Comparison of ENCODE assay signal across 33 cellular contexts in genomic region chr9:74122229-74122628, GRCh38.
"Had no signal": no experiment of that assay in that cellular context is flagged by ENCODE, and none has a peak within 500 bp of the region (broad histone marks: within the 10 kb centered on the region; RNA-seq: fewer than 3 reads in every experiment).

No MANE protein-coding gene starts in this region.

- H3K4me1 ChIP-seq: Peyer's patch, SJSA1 had no signal

- H3K36me3 ChIP-seq: Peyer's patch, SJSA1 had no signal

- H3K9me3 Mint-ChIP-seq: activated naive CD4-positive, alpha-beta T cell treated with anti-CD3 and anti-CD28 coated beads, Interleukin-2, amount 10 ng/mL, durations not matched to agents 7 days and 5 days; brain had no signal

- H3K36me3 Mint-ChIP-seq: activated naive CD4-positive, alpha-beta T cell treated with anti-CD3 and anti-CD28 coated beads, Interleukin-2, amount 10 ng/mL, durations not matched to agents 7 days and 5 days; activated naive CD8-positive, alpha-beta T cell; brain had no signal

- DNase-seq: activated B cell treated with CpG ODN at 0.5 μM for 24 hours; activated CD4-positive, alpha-beta T cell treated with anti-CD3 and anti-CD28 coated beads for 4 hours; activated CD4-positive, CD25-positive, alpha-beta regulatory T cell treated with anti-CD3 and anti-CD28 coated beads, Interleukin-2, amount 50 U/mL, for 72 hours; activated CD8-positive, alpha-beta memory T cell treated with anti-CD3 and anti-CD28 coated beads, Interleukin-2, amount 50 U/mL, for 4 hours; activated effector memory CD4-positive, alpha-beta T cell treated with Interleukin-2 at 50 U/mL for 16 hours; activated naive CD4-positive, alpha-beta T cell treated with anti-CD3 and anti-CD28 coated beads, Interleukin-2, amount 10 ng/mL, durations not matched to agents 7 days and 5 days; activated naive CD8-positive, alpha-beta T cell treated with anti-CD3 and anti-CD28 coated beads, Interleukin-2, amount 50 U/mL, for 24 hours; activated T-cell treated with anti-CD3 and anti-CD28 coated beads for 4 hours; activated T-cell treated with anti-CD3 and anti-CD28 coated beads, Interleukin-2, amount 50 U/mL, for 4 hours; anterior cingulate cortex; caudate nucleus; cerebellar nuclear complex; KG1; NCI-H1105; NCI-H1417 treated with DMSO at 0.1 percent for 48 hours; NCI-H187 treated with DMSO at 0.1 percent for 48 hours; NCI-H2081; NCI-H226; NCI-H446 treated with DMSO at 0.1 percent for 48 hours; NCI-H524; NCI-H69; NCI-H82; PC-3; Peyer's patch; RPMI8226; SHP77 treated with DMSO at 0.1 percent for 48 hours; SK-N-SH; T-helper 9 cell had no signal

- H3K27me3 Mint-ChIP-seq: activated B cell treated with CpG ODN at 0.5 μM for 24 hours; activated naive CD4-positive, alpha-beta T cell treated with anti-CD3 and anti-CD28 coated beads, Interleukin-2, amount 10 ng/mL, durations not matched to agents 7 days and 5 days; activated naive CD8-positive, alpha-beta T cell; activated naive CD8-positive, alpha-beta T cell treated with anti-CD3 and anti-CD28 coated beads, Interleukin-2, amount 50 U/mL, for 24 hours had no signal

- H3K27ac ChIP-seq: Peyer's patch, SJSA1, VCaP had no signal

- H3K27ac Mint-ChIP-seq: activated B cell treated with CpG ODN at 0.5 μM for 24 hours; activated naive CD4-positive, alpha-beta T cell treated with anti-CD3 and anti-CD28 coated beads, Interleukin-2, amount 10 ng/mL, durations not matched to agents 7 days and 5 days; activated naive CD8-positive, alpha-beta T cell; activated naive CD8-positive, alpha-beta T cell treated with anti-CD3 and anti-CD28 coated beads, Interleukin-2, amount 50 U/mL, for 24 hours; brain had no signal

- H3K4me1 Mint-ChIP-seq: activated B cell treated with CpG ODN at 0.5 μM for 24 hours; activated naive CD4-positive, alpha-beta T cell treated with anti-CD3 and anti-CD28 coated beads, Interleukin-2, amount 10 ng/mL, durations not matched to agents 7 days and 5 days; activated naive CD8-positive, alpha-beta T cell treated with anti-CD3 and anti-CD28 coated beads, Interleukin-2, amount 50 U/mL, for 24 hours had no signal

- H3K4me3 Mint-ChIP-seq: activated B cell treated with CpG ODN at 0.5 μM for 24 hours; activated naive CD4-positive, alpha-beta T cell treated with anti-CD3 and anti-CD28 coated beads, Interleukin-2, amount 10 ng/mL, durations not matched to agents 7 days and 5 days; activated naive CD8-positive, alpha-beta T cell; activated naive CD8-positive, alpha-beta T cell treated with anti-CD3 and anti-CD28 coated beads, Interleukin-2, amount 50 U/mL, for 24 hours; activated T-cell treated with anti-CD3 and anti-CD28 coated beads, Interleukin-2, amount 50 U/mL, for 4 hours; activated T-helper 1 cell treated with anti-CD3 and anti-CD28 coated beads, Interleukin-12 subunit alpha, Interleukin-12 subunit beta, Interleukin-2, Interleukin-4 antibody, amounts not matched to agents 30 ng/mL and 10 ng/mL and 1 ng/mL, durations not matched to agents 14 hours and 24 hours and 36 hours; brain had no signal

- ATAC-seq: PC-3 had no signal

- H3K9me3 ChIP-seq: Peyer's patch, SJSA1, SK-N-SH had no signal

- H3K27me3 ChIP-seq: Peyer's patch, SJSA1 had no signal

- H3K4me3 ChIP-seq: Peyer's patch, SJSA1 had no signal
